9 cellular contexts compared by ENCODE assay signal in genomic region chr1:226404063-226404903, GRCh38. TPM values are rescaled to one million over a fixed set of nuclear protein-coding genes. Genes with fewer than 3 reads are reported as not detected.
DNase-seq lines count a peak whose midpoint lies in the region; ATAC-seq, FAIRE-seq and TF ChIP-seq lines count a peak whose summit lies in the region.
"Had no signal": no experiment of that assay in that cellular context is flagged by ENCODE, and none has a peak within 500 bp of the region (broad histone marks: within the 10 kb centered on the region; RNA-seq: fewer than 3 reads in every experiment).

No MANE protein-coding gene starts in this region.

- H3K4me1 ChIP-seq in MM.1S (ENCODE audit: low read length), result peaks cover 23% of the 10 kb centered on the region
- H3K4me1 ChIP-seq in endothelial cell of umbilical vein (ENCODE audit: control insufficient read depth, extremely low read depth, insufficient read depth, low read length), result peaks cover 20% of the 10 kb centered on the region
- peaks cover 42% of the 10 kb centered on the region for H3K4me1 ChIP-seq in skeletal muscle satellite cell (ENCODE audit: control insufficient read depth, insufficient read depth, low read length)

- H3K9ac ChIP-seq in MM.1S (ENCODE audit: low read length) (peak overlapping the region; percentile 91; the same call in 1 of the 2 replicates), endothelial cell of umbilical vein (replicated peaks; ENCODE audit: extremely low read depth, insufficient read depth, low read length) (no peak overlapping the region), skeletal muscle satellite cell (ENCODE audit: low read depth, low read length) (no peak overlapping the region)

- peaks cover 82% of the 10 kb centered on the region for H3K79me2 ChIP-seq in MM.1S (ENCODE audit: low read length)
- H3K79me2 ChIP-seq in endothelial cell of umbilical vein (ENCODE audit: control insufficient read depth, insufficient read depth, low read length), result peaks cover 72% of the 10 kb centered on the region

- H2AFZ ChIP-seq in MM.1S (ENCODE audit: low read length) (no peak overlapping the region), endothelial cell of umbilical vein (ENCODE audit: low read depth, low read length) (no peak overlapping the region)

- no peak for DNase-seq in activated naive CD4-positive, alpha-beta T cell treated with anti-CD3 and anti-CD28 coated beads, Interleukin-2, amount 50 U/mL, for 72 hours (ENCODE audit: low spot score in 2 of 2)
- no peak for DNase-seq in activated naive CD4-positive, alpha-beta T cell treated with anti-CD3 and anti-CD28 coated beads, Interleukin-2, amount 10 ng/mL, durations not matched to agents 7 days and 5 days
- DNase-seq in MM.1S, result no peak
- DNase-seq in endothelial cell of umbilical vein (ENCODE audit: low read depth, low spot score), result no peak
- DNase-seq in NCI-H187 treated with DMSO at 0.1 percent for 48 hours (lab: John Stamatoyannopoulos, UW), result no peak
- no peak for DNase-seq in amygdala (lab: John Stamatoyannopoulos, UW)
- DNase-seq: NCI-H1436 had no signal

- H3K9me3 Mint-ChIP-seq in activated naive CD4-positive, alpha-beta T cell treated with anti-CD3 and anti-CD28 coated beads, Interleukin-2, amount 50 U/mL, for 72 hours, result no peaks in the 10 kb centered on the region
- H3K9me3 Mint-ChIP-seq in activated naive CD4-positive, alpha-beta T cell treated with anti-CD3 and anti-CD28 coated beads, Interleukin-2, amount 10 ng/mL, durations not matched to agents 7 days and 5 days, result no peaks in the 10 kb centered on the region

- POLR2A ChIA-PET in endothelial cell of umbilical vein (lab: Charles Lee), result no interaction called here

- H3K27ac ChIP-seq in MM.1S (ENCODE audit: low read length), result peak overlapping the region; percentile 93; the same call in 1 of the 2 replicates
- H3K27ac ChIP-seq in endothelial cell of umbilical vein (ENCODE audit: insufficient read depth, low read depth, low read length), result no peak overlapping the region

- H3K36me3 ChIP-seq in MM.1S (replicated peaks; ENCODE audit: insufficient read depth, low read length) (peaks cover 24% of the 10 kb centered on the region), endothelial cell of umbilical vein (ENCODE audit: control insufficient read depth in 2 of 2, extremely low read depth in 1 of 2, insufficient read depth in 2 of 2, low read length in 2 of 2) (peaks cover 3 to 14% of the 10 kb centered on the region in 2 experiments), skeletal muscle satellite cell (ENCODE audit: insufficient read depth, low read length) (peaks cover 26% of the 10 kb centered on the region)

- no peak for FAIRE-seq in endothelial cell of umbilical vein (lab: Jason Lieb, UNC)

- no peaks in the 10 kb centered on the region for H3K9me1 ChIP-seq in endothelial cell of umbilical vein (replicated peaks; ENCODE audit: control insufficient read depth, extremely low read depth, insufficient read depth, low read length)

- peak overlapping the region; percentile 73 for H3K4me3 ChIP-seq in MM.1S (ENCODE audit: low read length)
- no peak overlapping the region for H3K4me3 ChIP-seq in endothelial cell of umbilical vein (replicated peaks in 1 of 3; ENCODE audit: insufficient read depth in 1 of 3, low read depth in 1 of 3, low read length in 3 of 3)
- no peak overlapping the region for H3K4me3 ChIP-seq in skeletal muscle satellite cell (ENCODE audit: low read length)

- TF ChIP-seq POLR2A in endothelial cell of umbilical vein (IDR thresholded peaks at IDR 0.05; ENCODE audit: low read depth, low read length), result no peak

- H4K20me1 ChIP-seq in MM.1S (ENCODE audit: insufficient read depth, low read length) (peaks cover 63% of the 10 kb centered on the region), endothelial cell of umbilical vein (replicated peaks; ENCODE audit: control insufficient read depth, extremely low read depth, insufficient read depth, low read length) (no peaks in the 10 kb centered on the region)

- intact Hi-C loops in endothelial cell of umbilical vein (cut with micrococcal nuclease), result no loop called here

- dilution Hi-C loops in endothelial cell of umbilical vein (cut with MboI; ENCODE audit: extremely low pct_ligation_motif_present, low sequenced_read_pairs), result no loop called here

- H3K9me3 ChIP-seq in MM.1S (replicated peaks; ENCODE audit: insufficient read depth, low read length) (no peaks in the 10 kb centered on the region), endothelial cell of umbilical vein (replicated peaks; ENCODE audit: control insufficient read depth, insufficient read depth, low read length) (no peaks in the 10 kb centered on the region), skeletal muscle satellite cell (replicated peaks; ENCODE audit: low read length) (no peaks in the 10 kb centered on the region)

- ATAC-seq in activated naive CD4-positive, alpha-beta T cell treated with anti-CD3 and anti-CD28 coated beads, Interleukin-2, amount 50 U/mL, for 72 hours, result no peak
- no peak for ATAC-seq in GM21576 (IDR thresholded peaks at IDR 0.05; ENCODE audit: unreplicated experiment)

- H3F3A ChIP-seq in MM.1S (ENCODE audit: insufficient read depth, low read length), result peaks cover 33% of the 10 kb centered on the region

- no peak overlapping the region for H3K4me3 Mint-ChIP-seq in activated naive CD4-positive, alpha-beta T cell treated with anti-CD3 and anti-CD28 coated beads, Interleukin-2, amount 10 ng/mL, durations not matched to agents 7 days and 5 days

- H3K4me2 ChIP-seq in MM.1S (ENCODE audit: low read depth, low read length) (peak overlapping the region; percentile 65), endothelial cell of umbilical vein (ENCODE audit: insufficient read depth, low read length) (peak overlapping the region; percentile 16), skeletal muscle satellite cell (ENCODE audit: low read length) (peak overlapping the region; percentile 93)

- no peaks in the 10 kb centered on the region for H3K27me3 Mint-ChIP-seq in activated naive CD4-positive, alpha-beta T cell treated with anti-CD3 and anti-CD28 coated beads, Interleukin-2, amount 10 ng/mL, durations not matched to agents 7 days and 5 days

- peaks cover 40 to 44% of the 10 kb centered on the region in 2 donors for H3K36me3 Mint-ChIP-seq in activated naive CD4-positive, alpha-beta T cell treated with anti-CD3 and anti-CD28 coated beads, Interleukin-2, amount 50 U/mL, for 72 hours
- peaks cover 29% of the 10 kb centered on the region for H3K36me3 Mint-ChIP-seq in activated naive CD4-positive, alpha-beta T cell treated with anti-CD3 and anti-CD28 coated beads, Interleukin-2, amount 10 ng/mL, durations not matched to agents 7 days and 5 days

- H3K9me2 ChIP-seq in MM.1S (replicated peaks; ENCODE audit: insufficient read depth, low read length), result no peaks in the 10 kb centered on the region

- CTCF ChIA-PET in activated naive CD4-positive, alpha-beta T cell treated with anti-CD3 and anti-CD28 coated beads, Interleukin-2, amount 10 ng/mL, durations not matched to agents 7 days and 5 days (lab: Charles Lee), result interaction anchor here (1.0 kb wide), 1 partner anchor 40 kb away, joined by 4 read pairs; no protein-coding TSS in a partner anchor
- CTCF ChIA-PET in endothelial cell of umbilical vein (lab: Charles Lee), result interaction anchor here (0.8 to 1.0 kb wide), 3 partner anchors 9 to 279 kb away, joined by 3 read pairs; no protein-coding TSS in a partner anchor

- peaks cover 45% of the 10 kb centered on the region for H3K4me1 Mint-ChIP-seq in activated naive CD4-positive, alpha-beta T cell treated with anti-CD3 and anti-CD28 coated beads, Interleukin-2, amount 10 ng/mL, durations not matched to agents 7 days and 5 days

- H3K27me3 ChIP-seq in MM.1S (replicated peaks; ENCODE audit: insufficient read depth, low read length), result no peaks in the 10 kb centered on the region
- H3K27me3 ChIP-seq in endothelial cell of umbilical vein (ENCODE audit: control insufficient read depth in 2 of 2, insufficient read depth in 2 of 2, low read length in 2 of 2), result no peaks in the 10 kb centered on the region
- H3K27me3 ChIP-seq in skeletal muscle satellite cell (ENCODE audit: control insufficient read depth, insufficient read depth, low read length), result no peaks in the 10 kb centered on the region

- TF ChIP-seq CTCF in MM.1S (IDR thresholded peaks at IDR 0.05; ENCODE audit: low read length) (no peak), endothelial cell of umbilical vein (IDR thresholded peaks at IDR 0.05; ENCODE audit: extremely low read depth in 1 of 2, insufficient read depth in 1 of 2, low read depth in 1 of 2, low read length in 2 of 2) (no peak)

- peak overlapping the region; percentile 28 to 50 for H3K27ac Mint-ChIP-seq in activated naive CD4-positive, alpha-beta T cell treated with anti-CD3 and anti-CD28 coated beads, Interleukin-2, amount 50 U/mL, for 72 hours
- no peak overlapping the region for H3K27ac Mint-ChIP-seq in activated naive CD4-positive, alpha-beta T cell treated with anti-CD3 and anti-CD28 coated beads, Interleukin-2, amount 10 ng/mL, durations not matched to agents 7 days and 5 days

- no TSS peak for BruUV-seq in endothelial cell of umbilical vein (replicated peaks; lab: Mats Ljungman, UMichigan)

TF ChIP-seq in endothelial cell of umbilical vein, 7 proteins besides CTCF, POLR2A, EP300 and RAD21:
- no peak for TF ChIP-seq POLR2AphosphoS5 (IDR thresholded peaks at IDR 0.05; ENCODE audit: insufficient read depth, low read depth, low read length)
- no peak for TF ChIP-seq JUN (IDR thresholded peaks at IDR 0.05; ENCODE audit: borderline replicate concordance, insufficient read depth, insufficient read length, low read depth)
- no peak for TF ChIP-seq EZH2 (IDR thresholded peaks at IDR 0.05; ENCODE audit: borderline replicate concordance, low read depth, low read length, severe bottlenecking)

RNA-seq across cellular contexts. Expression of gene PARP1, which starts 3.6 kb away (rescaled TPM):
- 100 to 1,000 TPM; 176 to 234 TPM for total RNA-seq in activated naive CD4-positive, alpha-beta T cell treated with anti-CD3 and anti-CD28 coated beads, Interleukin-2, amount 50 U/mL, for 72 hours
- total RNA-seq in endothelial cell of umbilical vein, result 133 and 136 TPM in 2 replicates
- polyA plus RNA-seq in endothelial cell of umbilical vein, result 153 and 160 TPM in 2 replicates
- 135 and 150 TPM in 2 replicates for polyA plus RNA-seq in endothelial cell of umbilical vein (2011; cell fraction: cytosol; rRNA removed)
- 108 and 109 TPM in 2 replicates for polyA plus RNA-seq in endothelial cell of umbilical vein (2011; cell fraction: nucleus; rRNA removed)
- polyA plus RNA-seq in endothelial cell of umbilical vein (2012), result 67.7 and 92.7 TPM in 2 replicates
- polyA minus RNA-seq in endothelial cell of umbilical vein, result 139 and 149 TPM in 2 replicates
- 85.5 TPM for polyA minus RNA-seq in endothelial cell of umbilical vein (2011; cell fraction: cytosol; rRNA and poly(A)+ RNA removed)
- polyA minus RNA-seq in endothelial cell of umbilical vein (2011; cell fraction: nucleus; rRNA and poly(A)+ RNA removed), result 40.8 and 68.6 TPM in 2 replicates
- 71.0 and 80.8 TPM in 2 replicates for total RNA-seq in skeletal muscle satellite cell (2012; rRNA removed)

Comparison
In these comparisons a context has a peak if more than half of its experiments do, and no peak if none do; other contexts are left out.
1. H3K4me2 ChIP-seq: peak in every context shown above with its lines; median percentile 93 in skeletal muscle satellite cell; 65 in MM.1S; 16 in endothelial cell of umbilical vein.